ENCODE assay signal across 8 cellular contexts in the genomic region with DNA sequence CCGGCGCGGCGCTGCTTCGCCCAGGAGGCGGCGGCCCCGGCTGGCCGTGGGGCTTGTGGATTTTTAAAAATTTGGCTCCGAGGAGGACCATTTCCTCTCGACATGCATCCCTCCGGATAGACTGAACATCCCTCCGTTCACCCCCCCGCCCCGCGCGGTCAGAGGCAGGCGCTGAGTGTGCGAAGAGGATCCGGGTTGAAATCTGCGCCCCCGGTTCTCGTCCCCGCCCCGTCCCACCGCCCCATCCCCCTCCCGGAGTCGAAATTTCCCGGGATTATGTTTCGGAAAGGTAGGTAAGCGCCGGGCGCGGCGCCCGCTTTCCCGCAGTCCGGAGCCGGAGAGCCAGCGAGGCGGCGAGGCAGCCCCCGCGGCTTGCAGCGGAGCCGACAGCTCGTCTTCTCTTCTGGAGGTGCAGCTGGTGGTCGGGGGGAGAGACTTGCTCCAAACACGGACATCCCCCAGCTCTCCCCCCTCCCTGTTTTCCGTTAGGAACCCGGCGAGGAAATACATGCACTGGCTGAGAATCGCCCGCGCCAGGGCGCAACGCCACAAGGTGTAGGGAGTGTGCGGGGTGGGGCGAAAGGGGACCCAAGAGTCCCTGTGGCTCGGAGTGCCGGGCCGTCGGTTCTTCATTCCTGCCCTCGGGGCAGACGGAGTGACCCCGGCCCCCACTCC. TPM values are rescaled to one million over a fixed set of nuclear protein-coding genes. Genes with fewer than 3 reads are reported as not detected.
DNase-seq lines count a peak whose midpoint lies in the region; ATAC-seq and TF ChIP-seq lines count a peak whose summit lies in the region.

A gene (plus strand): TSS at position 261 of the 675 bp plus-strand sequence.

- H3K4me3 ChIP-seq in choroid plexus epithelial cell (ENCODE audit: low read depth, low read length) = peak within 1 kb of the TSS; percentile 79

- H3K9me3 Mint-ChIP-seq in activated B cell treated with CpG ODN at 0.5 μM for 24 hours = no peaks in the 10 kb centered on the region

- H3K27ac Mint-ChIP-seq in activated B cell treated with CpG ODN at 0.5 μM for 24 hours = peak within 1 kb of the TSS; percentile 95

- H3K4me3 Mint-ChIP-seq in activated B cell treated with CpG ODN at 0.5 μM for 24 hours = peak within 1 kb of the TSS; percentile 92

- intact Hi-C loops in activated B cell treated with CpG ODN at 0.5 μM for 24 hours (cut with micrococcal nuclease) = loop anchor here (1.0 to 2.0 kb wide), 6 partner anchors 15 to 258 kb away; a partner anchor contains a TSS

- peaks cover 56% of the 10 kb centered on the region for H3K4me1 Mint-ChIP-seq in activated B cell treated with CpG ODN at 0.5 μM for 24 hours

- no peak for TF ChIP-seq CTCF in activated B cell treated with CpG ODN at 0.5 μM for 24 hours (IDR thresholded peaks at IDR 0.05)
- no peak for TF ChIP-seq CTCF in choroid plexus epithelial cell (conservative IDR thresholded peaks at IDR 0.05; ENCODE audit: low read depth, low read length)

- POLR2A ChIA-PET in activated B cell treated with CpG ODN at 0.5 μM for 24 hours (lab: Charles Lee) = interaction anchor here (0.6 to 6.7 kb wide), 23 partner anchors 9 to 1291 kb away, joined by 3 to 211 read pairs (median 7); no protein-coding TSS in a partner anchor

- H3K27me3 Mint-ChIP-seq in activated B cell treated with CpG ODN at 0.5 μM for 24 hours = peaks cover 2% of the 10 kb centered on the region

- CTCF ChIA-PET in activated B cell treated with CpG ODN at 0.5 μM for 24 hours (lab: Charles Lee) = interaction anchor here (1.0 to 8.2 kb wide), 7 partner anchors 33 to 182 kb away, joined by 4 to 86 read pairs (median 5); no protein-coding TSS in a partner anchor

- DNase-seq in CD1c-positive myeloid dendritic cell (ENCODE audit: extremely low spot score) (peak; percentile 15), HK-2 (ENCODE audit: unreplicated experiment) (peak; percentile 66), activated B cell treated with CpG ODN at 0.5 μM for 24 hours (no peak), choroid plexus epithelial cell (ENCODE audit: low read depth) (peak; percentile 18), kidney glomerular epithelial cell (lab: John Stamatoyannopoulos, UW) (peak; percentile 42), epidermal melanocyte (ENCODE audit: insufficient read length, low spot score) (no peak)
- peak; percentile 13 to 33 (median 32) for DNase-seq in stimulated activated CD4-positive, alpha-beta T cell treated with anti-CD3 and anti-CD28 coated beads, Interleukin-12 subunit alpha, Interleukin-12 subunit beta, amount 100 ng/mL, for 48 hours (ENCODE audit: low read depth in 2 of 3, low spot score in 1 of 3)

- ATAC-seq in GM19463 (IDR thresholded peaks at IDR 0.05; ENCODE audit: unreplicated experiment) (peak; percentile 4), activated B cell treated with CpG ODN at 0.5 μM for 24 hours (ENCODE audit: low read depth) (peak; percentile 12)

- peaks cover 8% of the 10 kb centered on the region for H3K36me3 Mint-ChIP-seq in activated B cell treated with CpG ODN at 0.5 μM for 24 hours (ENCODE audit: low read depth)

RNA-seq across cellular contexts. Expression of the gene that starts here (rescaled TPM):
- 44.2 and 53.8 TPM in 2 replicates for total RNA-seq in activated B cell treated with CpG ODN at 0.5 μM for 24 hours

Comparison
In these comparisons a context has a peak if more than half of its experiments do, and no peak if none do; other contexts are left out.
1. DNase-seq: peak in CD1c-positive myeloid dendritic cell (single experiment), HK-2 (single experiment), choroid plexus epithelial cell (single experiment), kidney glomerular epithelial cell (single experiment) and stimulated activated CD4-positive, alpha-beta T cell treated with anti-CD3 and anti-CD28 coated beads, Interleukin-12 subunit alpha, Interleukin-12 subunit beta, amount 100 ng/mL, for 48 hours (3 of 3); none in activated B cell treated with CpG ODN at 0.5 μM for 24 hours (single experiment) and epidermal melanocyte (single experiment).